In the genomic region with DNA sequence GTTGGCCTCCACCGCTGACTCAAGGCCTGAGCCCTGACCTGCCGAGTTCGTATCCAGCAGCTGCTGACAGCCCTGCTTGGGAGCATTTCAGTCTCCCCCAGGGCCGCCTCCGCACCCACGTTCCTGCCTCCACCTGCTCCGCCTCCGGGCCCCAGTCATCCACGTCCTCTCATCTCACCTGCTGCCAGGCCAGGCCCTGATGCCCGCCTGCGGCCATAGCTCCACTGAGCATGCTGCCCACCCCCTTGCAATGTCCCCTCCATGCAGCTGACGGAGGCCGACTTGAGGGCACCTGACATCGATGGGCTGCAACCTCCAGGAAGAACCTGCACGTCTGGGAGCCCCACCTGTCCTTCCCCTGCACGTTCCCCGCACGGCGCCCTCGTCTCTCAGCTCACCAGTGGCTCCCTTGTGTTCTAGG, we compare ENCODE assay signal across 19 cellular contexts. TPM values are rescaled to one million over a fixed set of nuclear protein-coding genes. Genes with fewer than 3 reads are reported as not detected.
DNase-seq lines count a peak whose midpoint lies in the region; ATAC-seq and TF ChIP-seq lines count a peak whose summit lies in the region.
"Had no signal": no experiment of that assay in that cellular context is flagged by ENCODE, and none has a peak within 500 bp of the region (broad histone marks: within the 10 kb centered on the region; RNA-seq: fewer than 3 reads in every experiment).

No MANE protein-coding gene starts in this region.

- intact Hi-C loops in right cardiac atrium (cut with DNase I): no loop called here
- intact Hi-C loops in left ventricle myocardium inferior (cut with micrococcal nuclease): no loop called here

- H3K4me1 ChIP-seq in right cardiac atrium (ENCODE audit: control insufficient read depth, insufficient read depth, low read length) (no peaks in the 10 kb centered on the region), left ventricle myocardium inferior (peaks cover 10% of the 10 kb centered on the region), osteoblast (ENCODE audit: insufficient read depth, low read length) (no peaks in the 10 kb centered on the region)
- H3K4me1 ChIP-seq: Caco-2 had no signal

- no peaks in the 10 kb centered on the region for H3K79me2 ChIP-seq in osteoblast (ENCODE audit: insufficient read depth, low read length)

- peaks cover 9% of the 10 kb centered on the region for H3K36me3 ChIP-seq in left ventricle myocardium inferior
- H3K36me3 ChIP-seq in osteoblast (ENCODE audit: insufficient read depth, low read length): no peaks in the 10 kb centered on the region

- no peaks in the 10 kb centered on the region for H3K9me3 Mint-ChIP-seq in endothelial cell (ENCODE audit: unreplicated experiment)

- H3K4me3 ChIP-seq in right cardiac atrium (ENCODE audit: low read length) (no peak overlapping the region), left ventricle myocardium inferior (no peak overlapping the region), osteoblast (ENCODE audit: insufficient read depth, low read length) (no peak overlapping the region)
- H3K4me3 ChIP-seq: GM23338, K562 had no signal

- H2AFZ ChIP-seq in osteoblast (ENCODE audit: low read length): no peak overlapping the region
- H2AFZ ChIP-seq: GM23338 had no signal

- H3K9me3 ChIP-seq in right cardiac atrium (ENCODE audit: control insufficient read depth, low read length): no peaks in the 10 kb centered on the region
- no peaks in the 10 kb centered on the region for H3K9me3 ChIP-seq in left ventricle myocardium inferior (replicated peaks)
- no peaks in the 10 kb centered on the region for H3K9me3 ChIP-seq in osteoblast (ENCODE audit: low read depth, low read length)
- H3K9me3 ChIP-seq: Caco-2 had no signal

- no peak overlapping the region for H3K4me3 Mint-ChIP-seq in endothelial cell (ENCODE audit: unreplicated experiment)
- H3K4me3 Mint-ChIP-seq: GM23338 had no signal

- H3K4me2 ChIP-seq in osteoblast (ENCODE audit: insufficient read depth, low read length): no peak overlapping the region
- H3K4me2 ChIP-seq: GM23338 had no signal

- H3K27me3 Mint-ChIP-seq in endothelial cell (ENCODE audit: unreplicated experiment): peaks cover 3% of the 10 kb centered on the region

- H3K27me3 ChIP-seq in right cardiac atrium (ENCODE audit: control insufficient read depth, insufficient read depth) (no peaks in the 10 kb centered on the region), left ventricle myocardium inferior (ENCODE audit: low read depth) (peaks cover 23% of the 10 kb centered on the region), osteoblast (ENCODE audit: insufficient read depth, low read length) (no peaks in the 10 kb centered on the region)

- peaks cover 10% of the 10 kb centered on the region for H3K36me3 Mint-ChIP-seq in endothelial cell (ENCODE audit: low read depth, unreplicated experiment)

- 94% methylated on average over 20 of the region's 20 CpGs for WGBS in right cardiac atrium

- no peak for ATAC-seq in right cardiac atrium
- ATAC-seq: GM23338, K562 had no signal

- no peak overlapping the region for H3K27ac ChIP-seq in right cardiac atrium (ENCODE audit: low read length)
- no peak overlapping the region for H3K27ac ChIP-seq in left ventricle myocardium inferior (replicated peaks)
- no peak overlapping the region for H3K27ac ChIP-seq in osteoblast (ENCODE audit: low read depth, low read length)
- H3K27ac ChIP-seq: C4-2B had no signal

- TF ChIP-seq CTCF in left ventricle myocardium inferior (IDR thresholded peaks at IDR 0.05; ENCODE audit: borderline replicate concordance) (no peak), endothelial cell (IDR thresholded peaks at IDR 0.05; ENCODE audit: unreplicated experiment) (no peak), osteoblast (IDR thresholded peaks at IDR 0.05; ENCODE audit: extremely low read depth, low read depth, low read length) (no peak)

- peak overlapping the region; percentile 37 for H3K27ac Mint-ChIP-seq in endothelial cell (ENCODE audit: unreplicated experiment)

- no peaks in the 10 kb centered on the region for H4K20me1 ChIP-seq in osteoblast (ENCODE audit: insufficient read depth, low read length)

- H3K4me1 Mint-ChIP-seq in endothelial cell (ENCODE audit: unreplicated experiment): peaks cover 11% of the 10 kb centered on the region

- DNase-seq in right cardiac atrium (peak in 2 of 3 donors; percentile 9 to 47), left ventricle myocardium inferior (no peak), endothelial cell (ENCODE audit: low spot score) (no peak), osteoblast (ENCODE audit: insufficient read length, low spot score, missing footprints) (peak; percentile 32), dermis blood vessel endothelial cell (no peak), midbrain (lab: John Stamatoyannopoulos, UW) (no peak), inferior parietal cortex (ENCODE audit: extremely low spot score) (no peak)
- DNase-seq: Caco-2; EL; MV-4-11; NCI-H1417; NCI-H1930; NCI-H446 treated with DMSO at 0.1 percent for 48 hours; NK-92 treated with Interleukin-12 subunit alpha and Interleukin-12 subunit beta, amount 100 ng/mL, for 24 hours; OCI-M1; RPMI8226 had no signal

RNA-seq across cellular contexts. Expression of gene RPH3AL, which starts 28.4 kb away (rescaled TPM):
- total RNA-seq in right cardiac atrium (10 to 100 TPM in 2 of 4 donors, 1 to 10 TPM in 2; 4.7 to 11.5 (median 10.2) TPM), left ventricle myocardium inferior (4.0 TPM), endothelial cell (ENCODE audit: unreplicated experiment) (3.4 TPM), osteoblast (2.9 and 3.2 TPM in 2 replicates), dermis blood vessel endothelial cell (22.0 and 37.2 TPM in 2 replicates)
- polyA plus RNA-seq in right cardiac atrium: 6.7 TPM

Comparison
In these comparisons a context has a peak if more than half of its experiments do, and no peak if none do; other contexts are left out.
1. DNase-seq: peak in right cardiac atrium (2 of 3) and osteoblast (single experiment); none in left ventricle myocardium inferior (single experiment), endothelial cell (single experiment), dermis blood vessel endothelial cell (single experiment), midbrain (single experiment) and inferior parietal cortex (single experiment).